Comparison of ENCODE assay signal across 27 cellular contexts in the genomic region with DNA sequence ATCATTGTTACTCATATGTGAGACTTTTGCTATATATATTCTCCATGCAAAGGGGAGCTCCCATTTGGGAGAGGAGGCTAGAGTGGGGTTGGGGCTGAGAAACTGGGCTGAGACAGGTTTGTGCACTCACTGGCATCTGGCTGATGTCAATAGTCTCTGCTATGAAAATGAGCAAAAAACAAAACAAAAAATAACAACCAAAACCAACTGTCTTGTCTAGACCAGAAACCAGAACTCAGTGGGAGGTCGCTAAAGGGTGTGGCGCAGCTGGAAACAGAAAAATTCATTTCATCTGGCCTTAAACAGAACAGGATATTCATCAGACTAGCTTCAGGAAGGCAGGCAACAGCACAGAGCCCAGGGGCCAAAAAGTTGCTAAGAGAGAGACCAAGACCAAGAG.
DNase-seq lines count a peak whose midpoint lies in the region; ATAC-seq and TF ChIP-seq lines count a peak whose summit lies in the region.
"Had no signal": no experiment of that assay in that cellular context is flagged by ENCODE, and none has a peak within 500 bp of the region (broad histone marks: within the 10 kb centered on the region; RNA-seq: fewer than 3 reads in every experiment).

No MANE protein-coding gene starts in this region.

- H3K4me1 Mint-ChIP-seq in activated naive CD8-positive, alpha-beta T cell (ENCODE audit: low read depth): no peaks in the 10 kb centered on the region
- no peaks in the 10 kb centered on the region for H3K4me1 Mint-ChIP-seq in activated naive CD8-positive, alpha-beta T cell treated with anti-CD3 and anti-CD28 coated beads, Interleukin-2, amount 50 U/mL, for 24 hours
- no peaks in the 10 kb centered on the region for H3K4me1 Mint-ChIP-seq in type B pancreatic cell (ENCODE audit: unreplicated experiment)
- H3K4me1 Mint-ChIP-seq in nephron progenitor cell: peaks cover 10% of the 10 kb centered on the region

- no peak for ATAC-seq in activated naive CD8-positive, alpha-beta T cell treated with anti-CD3 and anti-CD28 coated beads, Interleukin-2, amount 50 U/mL, for 24 hours
- ATAC-seq in GM21786 (IDR thresholded peaks at IDR 0.05; ENCODE audit: unreplicated experiment): peak; percentile 40

- no peak overlapping the region for H3K4me3 ChIP-seq in MM.1S (ENCODE audit: low read length)
- H3K4me3 ChIP-seq: BLaER1, PC-9, SK-N-MC had no signal

- H3K4me2 ChIP-seq in MM.1S (ENCODE audit: low read depth, low read length): peak overlapping the region; percentile 27
- H3K4me2 ChIP-seq: BLaER1, PC-9 had no signal

- peak overlapping the region; percentile 55; the same call in 1 of the 2 replicates for H2AFZ ChIP-seq in MM.1S (ENCODE audit: low read length)
- H2AFZ ChIP-seq: PC-9 had no signal

- H3K9me3 ChIP-seq in MM.1S (replicated peaks; ENCODE audit: insufficient read depth, low read length): no peaks in the 10 kb centered on the region

- no peaks in the 10 kb centered on the region for H3K36me3 Mint-ChIP-seq in activated naive CD8-positive, alpha-beta T cell
- no peaks in the 10 kb centered on the region for H3K36me3 Mint-ChIP-seq in activated naive CD8-positive, alpha-beta T cell treated with anti-CD3 and anti-CD28 coated beads, Interleukin-2, amount 50 U/mL, for 24 hours (ENCODE audit: low read depth)
- H3K36me3 Mint-ChIP-seq in type B pancreatic cell: no peaks in the 10 kb centered on the region
- H3K36me3 Mint-ChIP-seq in nephron progenitor cell (ENCODE audit: low read depth): no peaks in the 10 kb centered on the region

- no peak for DNase-seq in activated naive CD8-positive, alpha-beta T cell treated with anti-CD3 and anti-CD28 coated beads, Interleukin-2, amount 50 U/mL, for 24 hours
- DNase-seq in MM.1S (no peak), type B pancreatic cell (ENCODE audit: extremely low spot score, unreplicated experiment) (no peak), nephron progenitor cell (no peak), NCI-H524 (lab: John Stamatoyannopoulos, UW) (no peak), hypothalamus (lab: John Stamatoyannopoulos, UW) (no peak)
- DNase-seq: ACHN; CD4-positive, alpha-beta T cell; COR-L47; DMS79; H9; HFFc6; IMR-90; MV-4-11; NCI-H1105 treated with DMSO at 0.1 percent for 48 hours; NCI-H1694; NCI-H2081 treated with DMSO at 0.1 percent for 48 hours; NCI-H2171 treated with DMSO at 0.1 percent for 48 hours; PC-9; RPMI8226; SHP77; SW 1271 had no signal

- H3K36me3 ChIP-seq in MM.1S (replicated peaks; ENCODE audit: insufficient read depth, low read length): no peaks in the 10 kb centered on the region
- H3K36me3 ChIP-seq: BLaER1 had no signal

- H3K27ac ChIP-seq in MM.1S (ENCODE audit: low read length): no peak overlapping the region
- H3K27ac ChIP-seq: 22Rv1, BLaER1, PC-9, SK-N-MC had no signal

- H3K9me3 Mint-ChIP-seq in activated naive CD8-positive, alpha-beta T cell (ENCODE audit: low read depth): no peaks in the 10 kb centered on the region
- H3K9me3 Mint-ChIP-seq in activated naive CD8-positive, alpha-beta T cell treated with anti-CD3 and anti-CD28 coated beads, Interleukin-2, amount 50 U/mL, for 24 hours: no peaks in the 10 kb centered on the region
- no peaks in the 10 kb centered on the region for H3K9me3 Mint-ChIP-seq in type B pancreatic cell
- H3K9me3 Mint-ChIP-seq in nephron progenitor cell: peaks cover 19% of the 10 kb centered on the region
- H3K9me3 Mint-ChIP-seq: CD4-positive, alpha-beta T cell had no signal

- no peaks in the 10 kb centered on the region for H4K20me1 ChIP-seq in MM.1S (ENCODE audit: insufficient read depth, low read length)
- H4K20me1 ChIP-seq: BLaER1 had no signal

- H3K4me1 ChIP-seq in MM.1S (ENCODE audit: low read length): peaks cover 11% of the 10 kb centered on the region; the same call in 1 of the 2 replicates
- H3K4me1 ChIP-seq: BLaER1 had no signal

- TF ChIP-seq CTCF in MM.1S (IDR thresholded peaks at IDR 0.05; ENCODE audit: low read length) (no peak), type B pancreatic cell (conservative IDR thresholded peaks at IDR 0.05) (no peak), nephron progenitor cell (IDR thresholded peaks at IDR 0.05) (no peak)

- no peak overlapping the region for H3K4me3 Mint-ChIP-seq in activated naive CD8-positive, alpha-beta T cell
- no peak overlapping the region for H3K4me3 Mint-ChIP-seq in activated naive CD8-positive, alpha-beta T cell treated with anti-CD3 and anti-CD28 coated beads, Interleukin-2, amount 50 U/mL, for 24 hours
- H3K4me3 Mint-ChIP-seq in type B pancreatic cell (no peak overlapping the region), nephron progenitor cell (no peak overlapping the region)
- H3K4me3 Mint-ChIP-seq: CD4-positive, alpha-beta T cell; H9; HFFc6 had no signal

- H3K27me3 Mint-ChIP-seq in activated naive CD8-positive, alpha-beta T cell: peaks cover 7% of the 10 kb centered on the region
- peaks cover 6% of the 10 kb centered on the region for H3K27me3 Mint-ChIP-seq in activated naive CD8-positive, alpha-beta T cell treated with anti-CD3 and anti-CD28 coated beads, Interleukin-2, amount 50 U/mL, for 24 hours
- H3K27me3 Mint-ChIP-seq in type B pancreatic cell (peaks cover 3% of the 10 kb centered on the region), nephron progenitor cell (ENCODE audit: low read depth, poor library complexity) (peaks cover 6% of the 10 kb centered on the region)

- H3K9me2 ChIP-seq in MM.1S (replicated peaks; ENCODE audit: insufficient read depth, low read length): no peaks in the 10 kb centered on the region

- H3K27ac Mint-ChIP-seq in activated naive CD8-positive, alpha-beta T cell: peak overlapping the region; percentile 37
- no peak overlapping the region for H3K27ac Mint-ChIP-seq in activated naive CD8-positive, alpha-beta T cell treated with anti-CD3 and anti-CD28 coated beads, Interleukin-2, amount 50 U/mL, for 24 hours
- H3K27ac Mint-ChIP-seq in type B pancreatic cell: peak overlapping the region; percentile 4
- H3K27ac Mint-ChIP-seq in nephron progenitor cell: no peak overlapping the region
- H3K27ac Mint-ChIP-seq: CD4-positive, alpha-beta T cell; H9; HFFc6 had no signal

- H3K27me3 ChIP-seq in MM.1S (replicated peaks; ENCODE audit: insufficient read depth, low read length): no peaks in the 10 kb centered on the region
- H3K27me3 ChIP-seq: BLaER1 had no signal

- no peak overlapping the region for H3K9ac ChIP-seq in MM.1S (ENCODE audit: low read length)
- H3K9ac ChIP-seq: BLaER1 had no signal

- H3F3A ChIP-seq in MM.1S (ENCODE audit: insufficient read depth, low read length): no peaks in the 10 kb centered on the region

- no peaks in the 10 kb centered on the region for H3K79me2 ChIP-seq in MM.1S (ENCODE audit: low read length)

Comparison
In these comparisons a context has a peak if more than half of its experiments do, and no peak if none do; other contexts are left out.
1. H3K27ac Mint-ChIP-seq: peak in activated naive CD8-positive, alpha-beta T cell (single experiment) and type B pancreatic cell (single experiment); none in activated naive CD8-positive, alpha-beta T cell treated with anti-CD3 and anti-CD28 coated beads, Interleukin-2, amount 50 U/mL, for 24 hours (single experiment) and nephron progenitor cell (single experiment).